In genomic region chr17:7229504-7229903, GRCh38 we compare ENCODE assay signal across 28 cellular contexts.
"Had no signal": no experiment of that assay in that cellular context is flagged by ENCODE, and none has a peak within 500 bp of the region (broad histone marks: within the 10 kb centered on the region; RNA-seq: fewer than 3 reads in every experiment).

No MANE protein-coding gene starts in this region.

- H3K36me3 ChIP-seq: neural progenitor cell had no signal

- FAIRE-seq: islet of Langerhans had no signal

- H3K9ac ChIP-seq: neural progenitor cell had no signal

- H3K9me3 Mint-ChIP-seq: activated CD4-positive, alpha-beta memory T cell treated with anti-CD3 and anti-CD28 coated beads, Interleukin-2, amount 10 ng/mL, durations not matched to agents 7 days and 5 days; activated CD4-positive, alpha-beta T cell treated with anti-CD3 and anti-CD28 coated beads, Interleukin-2, amount 10 ng/mL, durations not matched to agents 24 days and 14 days; activated naive CD4-positive, alpha-beta T cell treated with anti-CD3 and anti-CD28 coated beads, Interleukin-2, amount 50 U/mL, for 24 hours; activated naive CD8-positive, alpha-beta T cell treated with anti-CD3 and anti-CD28 coated beads, Interleukin-2, amount 50 U/mL, for 24 hours; activated T-helper 2 cell treated with anti-CD3 and anti-CD28 coated beads, Interferon-gamma antibody, Interleukin-2, Interleukin-4, amounts not matched to agents 10 μg/mL and 5 μg/mL and 100 μg/mL, durations not matched to agents 14 hours and 24 hours and 36 hours; memory B cell; neural progenitor cell; stimulated activated memory B cell treated with anti-CD40 and anti-IgM and Interleukin-4, amounts not matched to agents 10 μg/mL and 1 μg/mL and 100 μg/mL, for 72 hours; stimulated activated naive CD8-positive, alpha-beta T cell treated with anti-CD3 and anti-CD28 coated beads, Interleukin-15, amount 100 ng/mL, for 72 hours; T-helper 1 cell treated with Interleukin-12 subunit alpha and Interleukin-12 subunit beta and Interleukin-4 antibody, amounts not matched to agents 30 μg/mL and 1 μg/mL, for 36 hours had no signal

- H3K27me3 ChIP-seq: esophagus muscularis mucosa, neural progenitor cell, upper lobe of left lung had no signal

- H3K4me2 ChIP-seq: neural progenitor cell had no signal

- H3K9me3 ChIP-seq: esophagus muscularis mucosa, upper lobe of left lung had no signal

- H3K4me3 Mint-ChIP-seq: activated CD4-positive, alpha-beta memory T cell treated with anti-CD3 and anti-CD28 coated beads, Interleukin-2, amount 10 ng/mL, durations not matched to agents 7 days and 5 days; activated CD4-positive, alpha-beta T cell treated with anti-CD3 and anti-CD28 coated beads, Interleukin-2, amount 10 ng/mL, durations not matched to agents 24 days and 14 days; activated naive CD4-positive, alpha-beta T cell treated with anti-CD3 and anti-CD28 coated beads, Interleukin-2, amount 50 U/mL, for 24 hours; activated naive CD8-positive, alpha-beta T cell treated with anti-CD3 and anti-CD28 coated beads, Interleukin-2, amount 50 U/mL, for 24 hours; memory B cell; stimulated activated memory B cell treated with anti-CD40 and anti-IgM and Interleukin-4, amounts not matched to agents 10 μg/mL and 1 μg/mL and 100 μg/mL, for 72 hours; stimulated activated naive CD8-positive, alpha-beta T cell treated with anti-CD3 and anti-CD28 coated beads, Interleukin-15, amount 100 ng/mL, for 72 hours; T-helper 1 cell treated with Interleukin-12 subunit alpha and Interleukin-12 subunit beta and Interleukin-4 antibody, amounts not matched to agents 30 μg/mL and 1 μg/mL, for 36 hours had no signal

- H3K27me3 Mint-ChIP-seq: activated CD4-positive, alpha-beta memory T cell treated with anti-CD3 and anti-CD28 coated beads, Interleukin-2, amount 10 ng/mL, durations not matched to agents 7 days and 5 days; activated naive CD4-positive, alpha-beta T cell treated with anti-CD3 and anti-CD28 coated beads, Interleukin-2, amount 50 U/mL, for 24 hours; memory B cell; stimulated activated memory B cell treated with anti-CD40 and anti-IgM and Interleukin-4, amounts not matched to agents 10 μg/mL and 1 μg/mL and 100 μg/mL, for 72 hours; stimulated activated naive CD8-positive, alpha-beta T cell treated with anti-CD3 and anti-CD28 coated beads, Interleukin-15, amount 100 ng/mL, for 72 hours had no signal

- DNase-seq: activated CD4-positive, alpha-beta memory T cell treated with anti-CD3 and anti-CD28 coated beads, Interleukin-2, amount 10 ng/mL, durations not matched to agents 7 days and 5 days; activated CD4-positive, alpha-beta T cell treated with anti-CD3 and anti-CD28 coated beads, Interleukin-2, amount 10 ng/mL, durations not matched to agents 24 days and 14 days; activated CD4-positive, CD25-positive, alpha-beta regulatory T cell treated with anti-CD3 and anti-CD28 coated beads, Interleukin-2, amount 50 U/mL, for 72 hours; activated CD8-positive, alpha-beta memory T cell treated with anti-CD3 and anti-CD28 coated beads, Interleukin-2, amount 50 U/mL, for 48 hours; activated naive CD8-positive, alpha-beta T cell treated with anti-CD3 and anti-CD28 coated beads, Interleukin-2, amount 50 U/mL, for 24 hours; activated T-cell treated with anti-CD3 and anti-CD28 coated beads, Interleukin-2, amount 50 U/mL, for 48 hours; amygdala; central memory CD4-positive, alpha-beta T cell; foreskin melanocyte; midbrain; naive thymus-derived CD4-positive, alpha-beta T cell; stimulated activated CD4-positive, alpha-beta T cell treated with anti-CD3 and anti-CD28 coated beads, Interleukin-12 subunit alpha, Interleukin-12 subunit beta, amount 100 ng/mL, for 4 hours; stimulated activated CD4-positive, alpha-beta T cell treated with anti-CD3 and anti-CD28 coated beads, Interleukin-4, amount 100 ng/mL, for 1 hour; stimulated activated naive CD8-positive, alpha-beta T cell treated with anti-CD3 and anti-CD28 coated beads, Interleukin-15, amount 100 ng/mL, for 72 hours; substantia nigra; SW 1271; T1000 had no signal

- ATAC-seq: activated naive CD8-positive, alpha-beta T cell treated with anti-CD3 and anti-CD28 coated beads, Interleukin-2, amount 50 U/mL, for 24 hours; naive thymus-derived CD4-positive, alpha-beta T cell; sciatic nerve; stimulated activated memory B cell treated with anti-CD40 and anti-IgM and Interleukin-4, amounts not matched to agents 10 μg/mL and 1 μg/mL and 100 μg/mL, for 72 hours; stimulated activated naive CD8-positive, alpha-beta T cell treated with anti-CD3 and anti-CD28 coated beads, Interleukin-15, amount 100 ng/mL, for 72 hours had no signal

- H3K27ac Mint-ChIP-seq: activated CD4-positive, alpha-beta memory T cell treated with anti-CD3 and anti-CD28 coated beads, Interleukin-2, amount 10 ng/mL, durations not matched to agents 7 days and 5 days; activated CD4-positive, alpha-beta T cell treated with anti-CD3 and anti-CD28 coated beads, Interleukin-2, amount 10 ng/mL, durations not matched to agents 24 days and 14 days; activated naive CD4-positive, alpha-beta T cell treated with anti-CD3 and anti-CD28 coated beads, Interleukin-2, amount 50 U/mL, for 24 hours; activated naive CD8-positive, alpha-beta T cell treated with anti-CD3 and anti-CD28 coated beads, Interleukin-2, amount 50 U/mL, for 24 hours; activated T-helper 2 cell treated with anti-CD3 and anti-CD28 coated beads, Interferon-gamma antibody, Interleukin-2, Interleukin-4, amounts not matched to agents 10 μg/mL and 5 μg/mL and 100 μg/mL, durations not matched to agents 14 hours and 24 hours and 36 hours; memory B cell; naive thymus-derived CD4-positive, alpha-beta T cell; neural progenitor cell; stimulated activated memory B cell treated with anti-CD40 and anti-IgM and Interleukin-4, amounts not matched to agents 10 μg/mL and 1 μg/mL and 100 μg/mL, for 72 hours; stimulated activated naive CD8-positive, alpha-beta T cell treated with anti-CD3 and anti-CD28 coated beads, Interleukin-15, amount 100 ng/mL, for 72 hours; T-helper 1 cell treated with Interleukin-12 subunit alpha and Interleukin-12 subunit beta and Interleukin-4 antibody, amounts not matched to agents 30 μg/mL and 1 μg/mL, for 36 hours had no signal

- H2AFZ ChIP-seq: neural progenitor cell had no signal

- H3K4me3 ChIP-seq: esophagus muscularis mucosa, neural progenitor cell, skin epidermis, upper lobe of left lung had no signal

- H3K27ac ChIP-seq: neural progenitor cell, upper lobe of left lung had no signal
